Comparison of ENCODE assay signal across 27 cellular contexts in genomic region chr11:124310746-124311145, GRCh38. TPM values are rescaled to one million over a fixed set of nuclear protein-coding genes. Genes with fewer than 3 reads are reported as not detected.
DNase-seq lines count a peak whose midpoint lies in the region; FAIRE-seq and TF ChIP-seq lines count a peak whose summit lies in the region.
"Had no signal": no experiment of that assay in that cellular context is flagged by ENCODE, and none has a peak within 500 bp of the region (broad histone marks: within the 10 kb centered on the region; RNA-seq: fewer than 3 reads in every experiment).

No MANE protein-coding gene starts in this region.

- H2BK15ac ChIP-seq in mesendoderm (replicated peaks; ENCODE audit: low read depth), result no peak overlapping the region

- H2AK5ac ChIP-seq in mesendoderm (ENCODE audit: low read length), result no peak overlapping the region

- no peak overlapping the region for H4K5ac ChIP-seq in mesendoderm (ENCODE audit: low read length)

- no peak overlapping the region for H2AFZ ChIP-seq in endothelial cell of umbilical vein (ENCODE audit: low read depth, low read length)

- no peak overlapping the region for H2BK120ac ChIP-seq in mesendoderm (ENCODE audit: low read depth, low read length)

- no peak overlapping the region for H3K4me2 ChIP-seq in endothelial cell of umbilical vein (ENCODE audit: insufficient read depth, low read length)
- no peak overlapping the region for H3K4me2 ChIP-seq in mesendoderm (ENCODE audit: low read length)
- H3K4me2 ChIP-seq: A549; BLaER1 treated with 17β-estradiol and CSF1 and Interleukin-3, amounts not matched to agents 10 nM and 100 nM; KMS-11 had no signal

- intact Hi-C loops in endothelial cell of umbilical vein (cut with micrococcal nuclease), result no loop called here
- intact Hi-C loops in ovary (cut with DNase I), result no loop called here

- TF ChIP-seq CTCF in endothelial cell of umbilical vein (IDR thresholded peaks at IDR 0.05; ENCODE audit: extremely low read depth in 1 of 2, insufficient read depth in 1 of 2, low read depth in 1 of 2, low read length in 2 of 2), result no peak
- no peak for TF ChIP-seq CTCF in ovary (IDR thresholded peaks at IDR 0.05)

- TF ChIP-seq POLR2A in endothelial cell of umbilical vein (IDR thresholded peaks at IDR 0.05; ENCODE audit: low read depth, low read length), result no peak
- no peak for TF ChIP-seq POLR2A in ovary (IDR thresholded peaks at IDR 0.05)

- dilution Hi-C loops in endothelial cell of umbilical vein (cut with MboI; ENCODE audit: extremely low pct_ligation_motif_present, low sequenced_read_pairs), result no loop called here

- H3K23ac ChIP-seq in mesendoderm (ENCODE audit: low read length), result no peak overlapping the region

- no peak overlapping the region for H3K27ac ChIP-seq in endothelial cell of umbilical vein (ENCODE audit: insufficient read depth, low read depth, low read length)
- H3K27ac ChIP-seq in mesendoderm (ENCODE audit: low read depth, low read length), result no peak overlapping the region
- H3K27ac ChIP-seq in ovary, result no peak overlapping the region
- H3K27ac ChIP-seq: A549; BLaER1 treated with 17β-estradiol and CSF1 and Interleukin-3, amounts not matched to agents 10 nM and 100 nM; KMS-11; Peyer's patch; SK-N-MC had no signal

- no peak for TF ChIP-seq EP300 in ovary (IDR thresholded peaks at IDR 0.05)

- DNase-seq in HCEC 1CT, result peak; percentile 33
- peak; percentile 45 for DNase-seq in RPMI7951 (ENCODE audit: low read depth)
- peak; percentile 16 for DNase-seq in endothelial cell of umbilical vein (ENCODE audit: low read depth, low spot score)
- DNase-seq in myocyte (ENCODE audit: low read depth), result peak; percentile 18
- DNase-seq in iPS-NIHi11 (ENCODE audit: low spot score), result no peak
- no peak for DNase-seq in mesendoderm
- DNase-seq in ovary, result no peak
- no peak for DNase-seq in NCI-H2029 (lab: John Stamatoyannopoulos, UW)
- DNase-seq: CD8-positive, alpha-beta memory T cell; DMS53; EL; MM.1S; NCI-H1092 treated with DMSO at 0.1 percent for 48 hours; NCI-H146; NCI-H2081; NCI-H2171 treated with DMSO at 0.1 percent for 48 hours; NCI-H446; NCI-H526 treated with DMSO at 0.1 percent for 48 hours; Peyer's patch; Right ventricle myocardium superior had no signal

- POLR2A ChIA-PET in endothelial cell of umbilical vein (lab: Charles Lee), result no interaction called here

- no peaks in the 10 kb centered on the region for H3K79me1 ChIP-seq in mesendoderm (ENCODE audit: low read length)

- H3K9ac ChIP-seq in endothelial cell of umbilical vein (replicated peaks; ENCODE audit: extremely low read depth, insufficient read depth, low read length) (no peak overlapping the region), mesendoderm (ENCODE audit: low read length) (no peak overlapping the region)
- H3K9ac ChIP-seq: BLaER1 treated with 17β-estradiol and CSF1 and Interleukin-3, amounts not matched to agents 10 nM and 100 nM; KMS-11 had no signal

- no peaks in the 10 kb centered on the region for H4K20me1 ChIP-seq in endothelial cell of umbilical vein (replicated peaks; ENCODE audit: control insufficient read depth, extremely low read depth, insufficient read depth, low read length)
- H4K20me1 ChIP-seq: BLaER1 treated with 17β-estradiol and CSF1 and Interleukin-3, amounts not matched to agents 10 nM and 100 nM had no signal

- CTCF ChIA-PET in endothelial cell of umbilical vein (lab: Charles Lee), result no interaction called here

- H3K27me3 ChIP-seq in endothelial cell of umbilical vein (ENCODE audit: control insufficient read depth in 2 of 2, insufficient read depth in 2 of 2, low read length in 2 of 2), result peaks cover 0 to 9% of the 10 kb centered on the region in 2 experiments
- H3K27me3 ChIP-seq in mesendoderm (ENCODE audit: insufficient read depth, low read length, poor library complexity), result no peaks in the 10 kb centered on the region
- H3K27me3 ChIP-seq in ovary, result no peaks in the 10 kb centered on the region
- H3K27me3 ChIP-seq: BLaER1 treated with 17β-estradiol and CSF1 and Interleukin-3, amounts not matched to agents 10 nM and 100 nM; Peyer's patch had no signal

- no peak overlapping the region for H3K4me3 ChIP-seq in endothelial cell of umbilical vein (replicated peaks in 1 of 3; ENCODE audit: insufficient read depth in 1 of 3, low read depth in 1 of 3, low read length in 3 of 3)
- no peak overlapping the region for H3K4me3 ChIP-seq in mesendoderm (ENCODE audit: low read length)
- H3K4me3 ChIP-seq in ovary, result no peak overlapping the region
- H3K4me3 ChIP-seq: A549; BLaER1 treated with 17β-estradiol and CSF1 and Interleukin-3, amounts not matched to agents 10 nM and 100 nM; Peyer's patch; SK-N-MC had no signal

- H3K18ac ChIP-seq in mesendoderm (ENCODE audit: low read length), result no peak overlapping the region

- no peak overlapping the region for H3K4ac ChIP-seq in mesendoderm (ENCODE audit: low read depth, low read length)

- no TSS peak for BruUV-seq in endothelial cell of umbilical vein (replicated peaks; lab: Mats Ljungman, UMichigan)

- no peak overlapping the region for H2BK5ac ChIP-seq in mesendoderm (ENCODE audit: low read length)

- no peak overlapping the region for H4K8ac ChIP-seq in mesendoderm (ENCODE audit: low read depth, low read length)

- no peaks in the 10 kb centered on the region for H3K9me1 ChIP-seq in endothelial cell of umbilical vein (replicated peaks; ENCODE audit: control insufficient read depth, extremely low read depth, insufficient read depth, low read length)

- no peak overlapping the region for H3K56ac ChIP-seq in mesendoderm (ENCODE audit: low read length)

- peaks cover 6% of the 10 kb centered on the region for H3K4me1 ChIP-seq in endothelial cell of umbilical vein (ENCODE audit: control insufficient read depth, extremely low read depth, insufficient read depth, low read length)
- no peaks in the 10 kb centered on the region for H3K4me1 ChIP-seq in mesendoderm (ENCODE audit: control insufficient read depth, low read depth, low read length)
- H3K4me1 ChIP-seq in ovary (ENCODE audit: insufficient read depth), result no peaks in the 10 kb centered on the region
- H3K4me1 ChIP-seq: A549, Peyer's patch had no signal

- FAIRE-seq in endothelial cell of umbilical vein (lab: Jason Lieb, UNC), result no peak
- FAIRE-seq: A549, GM12892, GM18507, H1 had no signal

- H3K9me3 ChIP-seq in endothelial cell of umbilical vein (replicated peaks; ENCODE audit: control insufficient read depth, insufficient read depth, low read length) (no peaks in the 10 kb centered on the region), ovary (no peaks in the 10 kb centered on the region)
- H3K9me3 ChIP-seq: A549; BLaER1 treated with 17β-estradiol and CSF1 and Interleukin-3, amounts not matched to agents 10 nM and 100 nM; Peyer's patch had no signal

- H3K36me3 ChIP-seq in endothelial cell of umbilical vein (ENCODE audit: control insufficient read depth in 2 of 2, extremely low read depth in 1 of 2, insufficient read depth in 2 of 2, low read length in 2 of 2) (no peaks in the 10 kb centered on the region), mesendoderm (ENCODE audit: control insufficient read depth, insufficient read depth, low read length) (no peaks in the 10 kb centered on the region), ovary (no peaks in the 10 kb centered on the region)
- H3K36me3 ChIP-seq: BLaER1 treated with 17β-estradiol and CSF1 and Interleukin-3, amounts not matched to agents 10 nM and 100 nM; Peyer's patch had no signal

- no peaks in the 10 kb centered on the region for H3K79me2 ChIP-seq in endothelial cell of umbilical vein (ENCODE audit: control insufficient read depth, insufficient read depth, low read length)
- no peaks in the 10 kb centered on the region for H3K79me2 ChIP-seq in mesendoderm (ENCODE audit: control insufficient read depth, insufficient read depth, low read length)

RNA-seq across cellular contexts. Expression of gene OR8D1, which starts 3.0 kb away (rescaled TPM):
- total RNA-seq in RPMI7951 (2014; rRNA removed; shearing (Covaris generic)), result not detected in 2 replicates
- total RNA-seq in endothelial cell of umbilical vein (not detected in 2 replicates), myocyte (not detected in 2 replicates), ovary (not detected)
- polyA plus RNA-seq in endothelial cell of umbilical vein (not detected in 2 replicates), ovary (not detected)
- not detected in 2 replicates for polyA plus RNA-seq in endothelial cell of umbilical vein (2011; cell fraction: cytosol; rRNA removed)
- polyA plus RNA-seq in endothelial cell of umbilical vein (2011; cell fraction: nucleus; rRNA removed), result not detected in 2 replicates
- polyA plus RNA-seq in endothelial cell of umbilical vein (2012), result not detected in 2 replicates
- not detected in 2 replicates for polyA minus RNA-seq in endothelial cell of umbilical vein
- not detected for polyA minus RNA-seq in endothelial cell of umbilical vein (2011; cell fraction: cytosol; rRNA and poly(A)+ RNA removed)
- polyA minus RNA-seq in endothelial cell of umbilical vein (2011; cell fraction: nucleus; rRNA and poly(A)+ RNA removed), result not detected in 2 replicates
- not detected for polyA plus RNA-seq in myocyte (2012)
- not detected for polyA plus RNA-seq in mesendoderm (2013, experiment 1 of 2)
- not detected for polyA plus RNA-seq in mesendoderm (2013, experiment 2 of 2)
- total RNA-seq: CD8-positive, alpha-beta memory T cell; H1; Peyer's patch; Right ventricle myocardium superior had no signal
- polyA plus RNA-seq: A549; CD8-positive, alpha-beta memory T cell; H1 had no signal

RNA-seq across cellular contexts. Expression of gene OR8D2, which starts 9.3 kb away (rescaled TPM):
- total RNA-seq in RPMI7951 (2014; rRNA removed; shearing (Covaris generic)), result not detected in 2 replicates
- total RNA-seq in endothelial cell of umbilical vein (not detected in 2 replicates), myocyte (not detected in 2 replicates), ovary (not detected)
- polyA plus RNA-seq in endothelial cell of umbilical vein (not detected in 2 replicates), ovary (not detected)
- polyA plus RNA-seq in endothelial cell of umbilical vein (2011; cell fraction: cytosol; rRNA removed), result not detected in 2 replicates
- polyA plus RNA-seq in endothelial cell of umbilical vein (2011; cell fraction: nucleus; rRNA removed), result not detected in 2 replicates
- polyA plus RNA-seq in endothelial cell of umbilical vein (2012), result not detected in 2 replicates
- polyA minus RNA-seq in endothelial cell of umbilical vein, result not detected in 2 replicates
- polyA minus RNA-seq in endothelial cell of umbilical vein (2011; cell fraction: cytosol; rRNA and poly(A)+ RNA removed), result not detected
- not detected in 2 replicates for polyA minus RNA-seq in endothelial cell of umbilical vein (2011; cell fraction: nucleus; rRNA and poly(A)+ RNA removed)
- not detected for polyA plus RNA-seq in myocyte (2012)
- not detected for polyA plus RNA-seq in mesendoderm (2013, experiment 1 of 2)
- polyA plus RNA-seq in mesendoderm (2013, experiment 2 of 2), result not detected
- total RNA-seq: CD8-positive, alpha-beta memory T cell; H1; Peyer's patch; Right ventricle myocardium superior had no signal
- polyA plus RNA-seq: A549; CD8-positive, alpha-beta memory T cell; H1 had no signal

RNA-seq across cellular contexts. Expression of gene OR8G5, which starts 54.6 kb away (rescaled TPM):
- total RNA-seq in RPMI7951 (2014; rRNA removed; shearing (Covaris generic)), result not detected in 2 replicates
- total RNA-seq in endothelial cell of umbilical vein, result not detected in 2 replicates
- polyA plus RNA-seq in endothelial cell of umbilical vein, result not detected in 2 replicates
- not detected in 2 replicates for polyA plus RNA-seq in endothelial cell of umbilical vein (2011; cell fraction: cytosol; rRNA removed)
- not detected in 2 replicates for polyA plus RNA-seq in endothelial cell of umbilical vein (2011; cell fraction: nucleus; rRNA removed)
- not detected in 2 replicates for polyA plus RNA-seq in endothelial cell of umbilical vein (2012)
- polyA minus RNA-seq in endothelial cell of umbilical vein, result not detected in 2 replicates
- polyA minus RNA-seq in endothelial cell of umbilical vein (2011; cell fraction: cytosol; rRNA and poly(A)+ RNA removed), result not detected
- not detected in 2 replicates for polyA minus RNA-seq in endothelial cell of umbilical vein (2011; cell fraction: nucleus; rRNA and poly(A)+ RNA removed)
- not detected in 2 replicates for total RNA-seq in myocyte
- polyA plus RNA-seq in myocyte (2012), result not detected
- not detected for polyA plus RNA-seq in mesendoderm (2013, experiment 1 of 2)
- polyA plus RNA-seq in mesendoderm (2013, experiment 2 of 2), result not detected
- not detected for total RNA-seq in ovary
- not detected for polyA plus RNA-seq in ovary
- total RNA-seq: CD8-positive, alpha-beta memory T cell; H1; Peyer's patch; Right ventricle myocardium superior had no signal
- polyA plus RNA-seq: A549; CD8-positive, alpha-beta memory T cell; H1 had no signal

Comparison
In these comparisons a context has a peak if more than half of its experiments do, and no peak if none do; other contexts are left out.
1. DNase-seq: peak in HCEC 1CT (single experiment), RPMI7951 (single experiment), endothelial cell of umbilical vein (single experiment) and myocyte (single experiment); none in iPS-NIHi11 (single experiment), mesendoderm (single experiment), ovary (0 of 5) and NCI-H2029 (single experiment).